Comparison of ENCODE assay signal across 8 cellular contexts in the genomic region with DNA sequence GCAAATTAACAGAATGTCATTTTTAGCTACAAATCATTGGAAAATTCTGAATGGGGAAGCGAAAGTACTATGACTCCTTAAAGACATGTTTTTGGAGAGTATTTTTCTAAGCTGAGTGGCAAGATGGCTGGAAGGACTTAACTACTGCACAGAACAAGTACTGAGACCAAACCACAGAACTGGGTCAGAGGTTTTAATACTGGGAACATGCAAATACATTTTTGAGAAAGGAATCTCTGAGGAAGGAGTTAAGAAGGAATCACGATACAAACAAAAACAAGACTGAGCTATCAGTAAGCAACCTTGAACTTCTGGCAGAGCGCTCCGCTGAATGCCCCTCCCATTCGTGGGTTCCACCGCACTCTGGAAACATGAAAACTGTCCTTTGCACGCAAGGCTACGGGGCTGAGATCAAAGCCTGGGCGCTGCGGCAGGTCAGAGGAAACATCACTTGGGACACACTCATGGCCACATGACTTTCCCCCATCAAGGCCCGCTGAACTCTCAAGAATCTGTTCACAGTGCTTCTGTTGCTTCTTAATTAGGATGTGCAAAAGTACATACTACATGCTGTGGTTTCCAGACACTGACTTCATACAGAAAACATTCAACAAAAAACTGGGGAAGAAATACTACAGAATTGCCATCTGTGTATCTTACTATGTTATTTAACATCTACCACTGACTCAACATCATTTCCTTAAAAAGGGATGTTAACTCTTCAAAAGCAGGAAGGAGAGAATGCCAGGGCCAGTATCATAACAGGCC. TPM values are rescaled to one million over a fixed set of nuclear protein-coding genes. Genes with fewer than 3 reads are reported as not detected.
DNase-seq lines count a peak whose midpoint lies in the region; ATAC-seq, FAIRE-seq and TF ChIP-seq lines count a peak whose summit lies in the region.

No MANE protein-coding gene starts in this region.

- peaks cover 22 to 30% (median 29%) of the 10 kb centered on the region in 3 donors for H3K4me1 Mint-ChIP-seq in T-cell

- POLR2A ChIA-PET in A549 (lab: Yijun Ruan, JAX) (interaction anchor here (0.9 kb wide), 1 partner anchor 93 kb away, joined by 3 read pairs; no protein-coding TSS in a partner anchor), T-cell (lab: Charles Lee) (no interaction called here)

- 32% methylated on average over 11 of the region's 11 CpGs for WGBS in A549 (ENCODE audit: missing lambda C conversion rate)

- H3K4me3 ChIP-seq in A549 (peak overlapping the region; percentile 25), coronary artery (peak overlapping the region; percentile 54), mucosa of descending colon (no peak overlapping the region), thoracic aorta (peak overlapping the region; percentile 54)

- ATAC-seq in A549 = peak; percentile 82 to 96
- peak; percentile 86 for ATAC-seq in GM18873 (IDR thresholded peaks at IDR 0.05; ENCODE audit: low FRiP score, unreplicated experiment)
- peak; percentile 91 for ATAC-seq in HG03108 (IDR thresholded peaks at IDR 0.05; ENCODE audit: unreplicated experiment)
- peak; percentile 52 to 81 (median 72) for ATAC-seq in T-cell (replicated peaks in 1 of 4)
- peak; percentile 67 for ATAC-seq in mucosa of descending colon
- no peak for ATAC-seq in thoracic aorta (ENCODE audit: insufficient number of reproducible peaks, low FRiP score, low read depth)

- intact Hi-C loops in mucosa of descending colon (cut with DNase I, micrococcal nuclease) = no loop called here

- CTCF ChIA-PET in A549 (lab: Yijun Ruan, JAX) = interaction anchor here (0.9 to 2.1 kb wide), 4 partner anchors 17 to 128 kb away, joined by 3 to 7 read pairs (median 4); no protein-coding TSS in a partner anchor
- CTCF ChIA-PET in T-cell (lab: Charles Lee) = interaction anchor here in 1 of 2 donors (0.6 kb wide), 2 partner anchors 37 to 236 kb away, joined by 3 read pairs; no protein-coding TSS in a partner anchor

- H3K27ac Mint-ChIP-seq in T-cell = peak overlapping the region; percentile 73 to 76

- H3K9me3 Mint-ChIP-seq in T-cell = no peaks in the 10 kb centered on the region

- TF ChIP-seq RAD21 in A549 (conservative IDR thresholded peaks at IDR 0.05 in 1 of 2, IDR thresholded peaks at IDR 0.05 in 1 of 2) = no peak

- H3K4me1 ChIP-seq in A549 (peaks cover 35% of the 10 kb centered on the region), mucosa of descending colon (ENCODE audit: low read depth) (no peaks in the 10 kb centered on the region), thoracic aorta (ENCODE audit: control insufficient read depth in 1 of 2, low read depth in 2 of 2) (peaks cover 8 to 29% of the 10 kb centered on the region in 2 donors)

- TF ChIP-seq POLR2A in A549 (IDR thresholded peaks at IDR 0.05; ENCODE audit: low read length) = no peak

- H3K4me2 ChIP-seq in A549 = peak overlapping the region; percentile 75

- no peaks in the 10 kb centered on the region for H3K27me3 ChIP-seq in thoracic aorta (replicated peaks; ENCODE audit: insufficient read depth)

- FAIRE-seq in A549 (lab: Jason Lieb, UNC) = no peak

- TF ChIP-seq CTCF in A549 (IDR thresholded peaks at IDR 0.05) (no peak), coronary artery (IDR thresholded peaks at IDR 0.05) (no peak), mucosa of descending colon (IDR thresholded peaks at IDR 0.05) (no peak), thoracic aorta (IDR thresholded peaks at IDR 0.05) (no peak)

- DNase-seq in A549 (ENCODE audit: low read depth in 1 of 2, low spot score in 1 of 2) (peak; percentile 51 to 79), T-cell (peak in 7 of 34 experiments; percentile 1 to 29 (median 12)), coronary artery (ENCODE audit: low spot score) (peak; percentile 72), mucosa of descending colon (peak; percentile 41 to 65 (median 43)), thoracic aorta (ENCODE audit: low spot score) (no peak), inferior parietal cortex (ENCODE audit: extremely low spot score) (no peak)

- peak in 1 of 2 experiments; percentile 71; a peak in 2 of 5 replicates for TF ChIP-seq EP300 in A549 (IDR thresholded peaks at IDR 0.05)

- H3K36me3 ChIP-seq in mucosa of descending colon (ENCODE audit: low read depth) (no peaks in the 10 kb centered on the region), thoracic aorta (peaks cover 2% of the 10 kb centered on the region)

- no peaks in the 10 kb centered on the region for H3K27me3 Mint-ChIP-seq in T-cell

- H3K27ac ChIP-seq in A549 = peak overlapping the region; percentile 69 to 79
- H3K27ac ChIP-seq in coronary artery = peak overlapping the region; percentile 33 to 65
- H3K27ac ChIP-seq in thoracic aorta = peak overlapping the region; percentile 54 to 64

- peak overlapping the region; percentile 57 to 66 (median 64) for H3K4me3 Mint-ChIP-seq in T-cell

- no peaks in the 10 kb centered on the region for H3K9me3 ChIP-seq in A549
- H3K9me3 ChIP-seq in mucosa of descending colon = no peaks in the 10 kb centered on the region
- no peaks in the 10 kb centered on the region for H3K9me3 ChIP-seq in thoracic aorta

- H3K36me3 Mint-ChIP-seq in T-cell = peaks cover 12% of the 10 kb centered on the region

TF ChIP-seq in A549, 52 proteins besides CTCF, POLR2A, EP300 and RAD21:
- TF ChIP-seq SREBF2 (IDR thresholded peaks at IDR 0.05) (no peak), JUN (IDR thresholded peaks at IDR 0.05) (peak in 1 of 2 experiments; percentile 45; a peak in 2 of 5 replicates), ZSCAN20 (CRISPR knock-in tag; IDR thresholded peaks at IDR 0.05) (0 out of 2 replicates have a peak, but pooled peaks have one; percentile 11), USF2 (IDR thresholded peaks at IDR 0.05) (no peak; the same call in 1 of the 2 replicates), CEBPB (IDR thresholded peaks at IDR 0.05) (no peak), FOSL2 (IDR thresholded peaks at IDR 0.05) (no peak), FOSL2 (CRISPR knock-in tag; IDR thresholded peaks at IDR 0.05) (peak; percentile 29), ZC3H11A (IDR thresholded peaks at IDR 0.05) (no peak), JUNB (IDR thresholded peaks at IDR 0.05) (peak; percentile 32; the same call in 1 of the 2 replicates), GATA3 (IDR thresholded peaks at IDR 0.05; ENCODE audit: borderline replicate concordance) (peak; percentile 11; the same call in 1 of the 2 replicates), CBX8 (IDR thresholded peaks at IDR 0.05) (no peak)

RNA-seq across cellular contexts. Expression of gene SLC23A2, which starts 27.8 kb away (rescaled TPM):
- polyA plus RNA-seq in A549 (2011; rRNA removed) (47.8 and 64.4 TPM in 2 replicates), A549 (2017; fragmentation: RNase III; extraction: RNeasy Plus Mini Kit Qiagen cat#74134 plus additional on column Dnase treatment) (11.3 to 13.1 TPM (median 12.4 TPM) in 3 replicates)
- polyA plus RNA-seq in A549 (2012; cell fraction: cytosol; rRNA removed) = 14.3 and 15.8 TPM in 2 replicates
- 29.8 and 36.5 TPM in 2 replicates for polyA plus RNA-seq in A549 (2012; cell fraction: nucleus; rRNA removed)
- polyA minus RNA-seq in A549 (2011; rRNA and poly(A)+ RNA removed) = 101 and 106 TPM in 2 replicates
- total RNA-seq in T-cell (10 to 100 TPM; 17.7 to 22.9 (median 20.9) TPM), mucosa of descending colon (10 to 100 TPM in 1 of 3 donors, 1 to 10 TPM in 2; 9.1 to 15.4 (median 9.4) TPM), thoracic aorta (10 to 100 TPM; 32.1 to 51.9 TPM)

Comparison
In these comparisons a context has a peak if more than half of its experiments do, and no peak if none do; other contexts are left out.
1. DNase-seq: peak in A549 (2 of 2), coronary artery (single experiment) and mucosa of descending colon (3 of 3); none in thoracic aorta (single experiment) and inferior parietal cortex (single experiment).
2. Peak in every context shown above with its lines, with median percentiles within 50 percentile points of each other: H3K27ac ChIP-seq.